ENCODE assay signal across 9 cellular contexts in genomic region chr16:84725481-84726078, GRCh38. TPM values are rescaled to one million over a fixed set of nuclear protein-coding genes. Genes with fewer than 3 reads are reported as not detected.
DNase-seq lines count a peak whose midpoint lies in the region; ATAC-seq and TF ChIP-seq lines count a peak whose summit lies in the region.
"Had no signal": no experiment of that assay in that cellular context is flagged by ENCODE, and none has a peak within 500 bp of the region (broad histone marks: within the 10 kb centered on the region; RNA-seq: fewer than 3 reads in every experiment).

No MANE protein-coding gene starts in this region.

- H3K4me3 ChIP-seq in PC-3 (ENCODE audit: low read length) = no peak overlapping the region

- no peak overlapping the region for H3K9ac ChIP-seq in PC-3 (ENCODE audit: low read length)

- peaks cover 6% of the 10 kb centered on the region; the same call in 1 of the 2 replicates for H3K36me3 ChIP-seq in PC-3 (ENCODE audit: low read depth, low read length)
- H3K36me3 ChIP-seq: brain microvascular endothelial cell had no signal

- peaks cover 32% of the 10 kb centered on the region for H3K4me1 ChIP-seq in PC-3 (ENCODE audit: insufficient read depth, low read length)

- H3K79me2 ChIP-seq in PC-3 (ENCODE audit: low read length) = peaks cover 96% of the 10 kb centered on the region

- no TSS peak for BruUV-seq in PC-3 (replicated peaks; lab: Mats Ljungman, UMichigan)

- no peak overlapping the region for H2AFZ ChIP-seq in PC-3 (ENCODE audit: low read length)

- H3K4me2 ChIP-seq in PC-3 (ENCODE audit: low read length) = 0 out of 2 replicates have a peak overlapping the region, but pooled peaks have one; percentile 50

- H3K36me3 Mint-ChIP-seq in activated CD8-positive, alpha-beta memory T cell treated with anti-CD3 and anti-CD28 coated beads, Interleukin-2, amount 10 ng/mL, durations not matched to agents 7 days and 5 days = peaks cover 10% of the 10 kb centered on the region
- H3K36me3 Mint-ChIP-seq in stimulated activated memory B cell treated with anti-CD40 and anti-IgM and Interleukin-4, amounts not matched to agents 10 μg/mL and 1 μg/mL and 100 μg/mL, for 72 hours = no peaks in the 10 kb centered on the region

- H3K27ac ChIP-seq in PC-3 (ENCODE audit: low read length) = no peak overlapping the region
- H3K27ac ChIP-seq: brain microvascular endothelial cell had no signal

- H3F3A ChIP-seq in PC-3 (ENCODE audit: low read length, unreplicated experiment) = peaks cover 4% of the 10 kb centered on the region

- peak; percentile 6 for ATAC-seq in activated CD8-positive, alpha-beta memory T cell treated with anti-CD3 and anti-CD28 coated beads, Interleukin-2, amount 10 ng/mL, durations not matched to agents 7 days and 5 days
- peak; percentile 23 for ATAC-seq in PC-3
- ATAC-seq in esophagus mucosa = peak; percentile 24
- no peak for ATAC-seq in stimulated activated memory B cell treated with anti-CD40 and anti-IgM and Interleukin-4, amounts not matched to agents 10 μg/mL and 1 μg/mL and 100 μg/mL, for 72 hours

- H3K9me2 ChIP-seq in PC-3 (replicated peaks; ENCODE audit: low read length) = no peaks in the 10 kb centered on the region

- DNase-seq in activated CD8-positive, alpha-beta memory T cell treated with anti-CD3 and anti-CD28 coated beads, Interleukin-2, amount 10 ng/mL, durations not matched to agents 7 days and 5 days = no peak
- DNase-seq in activated CD8-positive, alpha-beta memory T cell treated with anti-CD3 and anti-CD28 coated beads, Interleukin-2, amount 50 U/mL, for 48 hours = no peak
- DNase-seq in PC-3 (no peak), EL (no peak), hypothalamus (lab: John Stamatoyannopoulos, UW) (no peak), GDM1 (lab: John Stamatoyannopoulos, UW) (no peak)

- H3K27ac Mint-ChIP-seq in activated CD8-positive, alpha-beta memory T cell treated with anti-CD3 and anti-CD28 coated beads, Interleukin-2, amount 10 ng/mL, durations not matched to agents 7 days and 5 days = no peak overlapping the region
- H3K27ac Mint-ChIP-seq in stimulated activated memory B cell treated with anti-CD40 and anti-IgM and Interleukin-4, amounts not matched to agents 10 μg/mL and 1 μg/mL and 100 μg/mL, for 72 hours = peak overlapping the region; percentile 78

- intact Hi-C loops in PC-3 (cut with micrococcal nuclease) = loop anchor here (1.0 kb wide), 3 partner anchors 53 to 214 kb away; no protein-coding TSS in a partner anchor

- no peak for TF ChIP-seq CTCF in PC-3 (conservative IDR thresholded peaks at IDR 0.05; ENCODE audit: low read depth, low read length)

- H3K27me3 Mint-ChIP-seq in activated CD8-positive, alpha-beta memory T cell treated with anti-CD3 and anti-CD28 coated beads, Interleukin-2, amount 10 ng/mL, durations not matched to agents 7 days and 5 days = no peaks in the 10 kb centered on the region
- no peaks in the 10 kb centered on the region for H3K27me3 Mint-ChIP-seq in stimulated activated memory B cell treated with anti-CD40 and anti-IgM and Interleukin-4, amounts not matched to agents 10 μg/mL and 1 μg/mL and 100 μg/mL, for 72 hours

- CTCF ChIA-PET in activated CD8-positive, alpha-beta memory T cell treated with anti-CD3 and anti-CD28 coated beads, Interleukin-2, amount 10 ng/mL, durations not matched to agents 7 days and 5 days (lab: Charles Lee) = interaction anchor here (0.9 to 18.9 kb wide), 33 partner anchors 12 to 448 kb away, joined by 3 to 294 read pairs (median 5); partner anchors contain the start of genes COTL1 and KLHL36
- CTCF ChIA-PET in PC-3 (lab: Charles Lee) = interaction anchor here (0.9 to 1.4 kb wide), 3 partner anchors 13 to 107 kb away, joined by 3 to 5 read pairs (median 5); no protein-coding TSS in a partner anchor

- peaks cover 34% of the 10 kb centered on the region; the same call in 1 of the 2 replicates for H4K20me1 ChIP-seq in PC-3 (ENCODE audit: low read length)

- POLR2A ChIA-PET in PC-3 (lab: Charles Lee; ENCODE audit: unreplicated experiment) = no interaction called here

- no peaks in the 10 kb centered on the region for H3K9me3 ChIP-seq in PC-3 (ENCODE audit: low read length)

- H3K4me3 Mint-ChIP-seq in activated CD8-positive, alpha-beta memory T cell treated with anti-CD3 and anti-CD28 coated beads, Interleukin-2, amount 10 ng/mL, durations not matched to agents 7 days and 5 days = no peak overlapping the region
- H3K4me3 Mint-ChIP-seq in stimulated activated memory B cell treated with anti-CD40 and anti-IgM and Interleukin-4, amounts not matched to agents 10 μg/mL and 1 μg/mL and 100 μg/mL, for 72 hours = peak overlapping the region; percentile 65

- no peaks in the 10 kb centered on the region for H3K9me3 Mint-ChIP-seq in activated CD8-positive, alpha-beta memory T cell treated with anti-CD3 and anti-CD28 coated beads, Interleukin-2, amount 10 ng/mL, durations not matched to agents 7 days and 5 days (ENCODE audit: low read depth)
- no peaks in the 10 kb centered on the region for H3K9me3 Mint-ChIP-seq in stimulated activated memory B cell treated with anti-CD40 and anti-IgM and Interleukin-4, amounts not matched to agents 10 μg/mL and 1 μg/mL and 100 μg/mL, for 72 hours

- H3K27me3 ChIP-seq in PC-3 (ENCODE audit: low read length) = no peaks in the 10 kb centered on the region
- H3K27me3 ChIP-seq: brain microvascular endothelial cell had no signal

- H3K4me1 Mint-ChIP-seq in activated CD8-positive, alpha-beta memory T cell treated with anti-CD3 and anti-CD28 coated beads, Interleukin-2, amount 10 ng/mL, durations not matched to agents 7 days and 5 days = peaks cover 71% of the 10 kb centered on the region
- peaks cover 82% of the 10 kb centered on the region for H3K4me1 Mint-ChIP-seq in stimulated activated memory B cell treated with anti-CD40 and anti-IgM and Interleukin-4, amounts not matched to agents 10 μg/mL and 1 μg/mL and 100 μg/mL, for 72 hours

RNA-seq across cellular contexts. Expression of gene USP10, which starts 25.8 kb away (rescaled TPM):
- total RNA-seq in activated CD8-positive, alpha-beta memory T cell treated with anti-CD3 and anti-CD28 coated beads, Interleukin-2, amount 10 ng/mL, durations not matched to agents 7 days and 5 days = 100 to 1,000 TPM in 1 of 2 experiments, 10 to 100 TPM in 1; 90.9 to 117 TPM
- total RNA-seq in PC-3 (2014; rRNA removed) = 50.4 and 62.3 TPM in 2 replicates
- total RNA-seq in esophagus mucosa = 63.0 TPM
